8 cellular contexts compared by ENCODE assay signal in the genomic region with DNA sequence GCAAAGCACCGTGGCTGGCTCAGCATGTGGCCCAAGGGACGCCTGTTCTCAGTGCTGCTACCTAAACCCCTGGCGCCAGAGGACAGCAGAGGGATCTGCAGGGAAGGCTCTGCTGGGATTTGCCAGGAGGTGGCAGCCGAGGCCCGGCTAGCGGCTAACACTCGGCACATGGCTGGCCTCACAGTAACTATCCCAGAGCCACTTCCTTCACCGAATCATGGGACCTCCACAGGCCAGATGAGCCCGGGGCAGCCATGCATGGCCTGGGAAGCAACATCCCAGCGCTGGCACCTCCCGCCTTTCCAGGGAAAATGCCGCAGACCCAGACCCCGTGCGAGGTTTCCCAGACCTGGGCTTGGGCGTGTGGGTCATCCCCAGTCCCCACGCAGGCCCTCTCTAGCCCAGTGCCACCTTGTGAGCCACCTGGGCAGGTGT. TPM values are rescaled to one million over a fixed set of nuclear protein-coding genes. Genes with fewer than 3 reads are reported as not detected.
DNase-seq lines count a peak whose midpoint lies in the region; ATAC-seq, FAIRE-seq and TF ChIP-seq lines count a peak whose summit lies in the region.

No MANE protein-coding gene starts in this region.

- CTCF ChIA-PET in A549 (lab: Yijun Ruan, JAX) (interaction anchor here (0.8 to 4.7 kb wide), 31 partner anchors 9 to 406 kb away, joined by 3 to 49 read pairs (median 4); no protein-coding TSS in a partner anchor), PC-9 (lab: Charles Lee) (interaction anchor here (0.5 kb wide), 1 partner anchor 85 kb away, joined by 3 read pairs; a partner anchor contains a TSS)

- intact Hi-C loops in PC-9 (cut with micrococcal nuclease; ENCODE audit: unreplicated experiment): loop anchor here (1.0 to 5.0 kb wide), 4 partner anchors 129 to 414 kb away; no protein-coding TSS in a partner anchor

- no TSS peak for BruUV-seq in PC-9 (replicated peaks; lab: Mats Ljungman, UMichigan)

- H3K9me3 ChIP-seq in A549 (0 out of 3 replicates have a peak, but pooled peaks cover 2% of the 10 kb centered on the region), PC-9 (ENCODE audit: insufficient read depth, low read depth) (no peaks in the 10 kb centered on the region), neutrophil (no peaks in the 10 kb centered on the region), suprapubic skin (no peaks in the 10 kb centered on the region)

- no peaks in the 10 kb centered on the region for H3K79me2 ChIP-seq in PC-9 (ENCODE audit: low read depth)

- TF ChIP-seq EP300 in A549 (IDR thresholded peaks at IDR 0.05) (no peak), suprapubic skin (IDR thresholded peaks at IDR 0.05) (no peak)

- no peaks in the 10 kb centered on the region for H3K36me3 ChIP-seq in PC-9 (ENCODE audit: low read depth)
- H3K36me3 ChIP-seq in neutrophil: peaks cover 13% of the 10 kb centered on the region
- H3K36me3 ChIP-seq in suprapubic skin: no peaks in the 10 kb centered on the region

- H2AFZ ChIP-seq in PC-9: no peak overlapping the region

- TF ChIP-seq RAD21 in A549 (conservative IDR thresholded peaks at IDR 0.05 in 1 of 2, IDR thresholded peaks at IDR 0.05 in 1 of 2): peak; percentile 97 to 98

- H3K4me3 ChIP-seq in A549 (no peak overlapping the region), PC-9 (no peak overlapping the region), neutrophil (ENCODE audit: low read depth in 1 of 2, low read length in 1 of 2) (no peak overlapping the region), suprapubic skin (no peak overlapping the region)

- WGBS in A549 (ENCODE audit: missing lambda C conversion rate): 0% methylated on average over 9 of the region's 16 CpGs
- 58% methylated on average over 9 of the region's 16 CpGs for whole genome bisulfite sequencing in suprapubic skin

- no peaks in the 10 kb centered on the region for H4K20me1 ChIP-seq in PC-9 (ENCODE audit: insufficient read depth)

- H3K4me1 ChIP-seq in A549: peaks cover 6% of the 10 kb centered on the region; the same call in 2 of the 3 replicates
- H3K4me1 ChIP-seq in PC-9 (replicated peaks; ENCODE audit: insufficient read depth): no peaks in the 10 kb centered on the region
- no peaks in the 10 kb centered on the region for H3K4me1 ChIP-seq in neutrophil (ENCODE audit: control insufficient read depth in 1 of 2, insufficient read depth in 1 of 2, low read depth in 1 of 2, low read length in 1 of 2)
- H3K4me1 ChIP-seq in suprapubic skin: peaks cover 7% of the 10 kb centered on the region

- H3K27me3 ChIP-seq in PC-9 (ENCODE audit: insufficient read depth, low read depth) (no peaks in the 10 kb centered on the region), neutrophil (no peaks in the 10 kb centered on the region), suprapubic skin (no peaks in the 10 kb centered on the region)

- DNase-seq in A549 (ENCODE audit: low read depth in 1 of 2, low spot score in 1 of 2): peak; percentile 85
- DNase-seq in PC-9: peak; percentile 58 to 75
- DNase-seq in activated T-helper 1 cell treated with anti-CD3 and anti-CD28 coated beads, Interleukin-2, amount 50 U/mL, for 16 hours (ENCODE audit: low read depth in 1 of 2, low spot score in 1 of 2): peak; percentile 25 to 39
- DNase-seq in fibroblast of the conjunctiva (ENCODE audit: low read depth): peak; percentile 71
- peak in 1 of 2 donors; percentile 78 for DNase-seq in suprapubic skin (ENCODE audit: low spot score in 2 of 2)

- POLR2A ChIA-PET in A549 (lab: Yijun Ruan, JAX) (no interaction called here), PC-9 (lab: Charles Lee; ENCODE audit: unreplicated experiment) (no interaction called here)

- H3K9me2 ChIP-seq in PC-9 (ENCODE audit: insufficient read depth): no peaks in the 10 kb centered on the region

- H3K27ac ChIP-seq in A549 (peak overlapping the region; percentile 30 to 80; a peak in 3 of 6 replicates), PC-9 (no peak overlapping the region), neutrophil (no peak overlapping the region), suprapubic skin (no peak overlapping the region)

- no peak overlapping the region for H3K4me2 ChIP-seq in A549
- no peak overlapping the region for H3K4me2 ChIP-seq in PC-9

- no peaks in the 10 kb centered on the region for H3F3A ChIP-seq in PC-9 (ENCODE audit: insufficient read depth, low read depth)

- FAIRE-seq in A549 (lab: Jason Lieb, UNC): no peak

- TF ChIP-seq POLR2A in A549 (IDR thresholded peaks at IDR 0.05; ENCODE audit: low read length): no peak
- no peak for TF ChIP-seq POLR2A in GM18505 (IDR thresholded peaks at IDR 0.05; ENCODE audit: borderline replicate concordance, extremely low read depth, insufficient read depth, insufficient read length)
- TF ChIP-seq POLR2A in suprapubic skin (IDR thresholded peaks at IDR 0.05): no peak

- peak; percentile 92 to 99 for ATAC-seq in A549
- ATAC-seq in GM18505 (IDR thresholded peaks at IDR 0.05; ENCODE audit: unreplicated experiment): peak; percentile 67
- ATAC-seq in HG03097 (IDR thresholded peaks at IDR 0.05; ENCODE audit: low FRiP score, unreplicated experiment): peak; percentile 74

- peak; percentile 97 for TF ChIP-seq CTCF in A549 (IDR thresholded peaks at IDR 0.05)
- peak; percentile 84 for TF ChIP-seq CTCF in PC-9 (conservative IDR thresholded peaks at IDR 0.05)
- TF ChIP-seq CTCF in neutrophil (IDR thresholded peaks at IDR 0.05): peak; percentile 61
- TF ChIP-seq CTCF in suprapubic skin (IDR thresholded peaks at IDR 0.05): peak; percentile 83 to 84

TF ChIP-seq in A549, 52 proteins besides CTCF, POLR2A, EP300 and RAD21:
- TF ChIP-seq SMC3 (IDR thresholded peaks at IDR 0.05): peak; percentile 95
- TF ChIP-seq GATA3 (IDR thresholded peaks at IDR 0.05; ENCODE audit: borderline replicate concordance): no peak
- TF ChIP-seq MYC (IDR thresholded peaks at IDR 0.05; ENCODE audit: borderline replicate concordance, low read length): peak; percentile 96; the same call in 1 of the 2 replicates
- no peak for TF ChIP-seq HDAC2 (IDR thresholded peaks at IDR 0.05)
- no peak for TF ChIP-seq TP53 (CRISPR knock-in tag; IDR thresholded peaks at IDR 0.05)
- TF ChIP-seq, protein P1, sequence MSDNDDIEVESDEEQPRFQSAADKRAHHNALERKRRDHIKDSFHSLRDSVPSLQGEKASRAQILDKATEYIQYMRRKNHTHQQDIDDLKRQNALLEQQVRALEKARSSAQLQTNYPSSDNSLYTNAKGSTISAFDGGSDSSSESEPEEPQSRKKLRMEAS (IDR thresholded peaks at IDR 0.05): peak; percentile 92

RNA-seq across cellular contexts. Expression of a gene that starts 36.4 kb away (rescaled TPM):
- polyA plus RNA-seq in A549 (2011; rRNA removed) (2.9 and 3.9 TPM in 2 replicates), A549 (2017; fragmentation: RNase III; extraction: RNeasy Plus Mini Kit Qiagen cat#74134 plus additional on column Dnase treatment) (13.5 to 14.1 TPM (median 14.0 TPM) in 3 replicates)
- polyA plus RNA-seq in A549 (2012; cell fraction: cytosol; rRNA removed): 8.2 and 10.2 TPM in 2 replicates
- polyA plus RNA-seq in A549 (2012; cell fraction: nucleus; rRNA removed): 29.3 and 36.3 TPM in 2 replicates
- 2.6 and 5.1 TPM in 2 replicates for polyA minus RNA-seq in A549 (2011; rRNA and poly(A)+ RNA removed)
- total RNA-seq in PC-9 (2021) (2.8 and 4.8 TPM in 2 replicates), suprapubic skin (1 to 10 TPM in 1 of 4 donors, under 1 TPM in 2, not detected in 1; 0.38 to 1.7 (median 0.91) TPM)

Comparison
In these comparisons a context has a peak if more than half of its experiments do, and no peak if none do; other contexts are left out.
1. H3K27ac ChIP-seq: peak in A549 (2 of 2); none in PC-9 (single experiment), neutrophil (single experiment) and suprapubic skin (single experiment).
2. Peak in every context shown above with its lines, with median percentiles within 50 percentile points of each other: ATAC-seq and CTCF ChIP-seq.